Comparison of ENCODE assay signal across 20 cellular contexts in genomic region chr2:85963068-85963467, GRCh38.
DNase-seq lines count a peak whose midpoint lies in the region; ATAC-seq and TF ChIP-seq lines count a peak whose summit lies in the region.
"Had no signal": no experiment of that assay in that cellular context is flagged by ENCODE, and none has a peak within 500 bp of the region (broad histone marks: within the 10 kb centered on the region; RNA-seq: fewer than 3 reads in every experiment).

No MANE protein-coding gene starts in this region.

- no peak for TF ChIP-seq RAD21 in HCT116 (IDR thresholded peaks at IDR 0.05; ENCODE audit: low read depth)

- H3K4me3 ChIP-seq in HCT116 (replicated peaks in 1 of 2; ENCODE audit: low read depth in 1 of 2, low read length in 2 of 2) = no peak overlapping the region
- H3K4me3 ChIP-seq in mucosa of descending colon = no peak overlapping the region
- H3K4me3 ChIP-seq: GM23338, HAP-1 had no signal

- ATAC-seq in activated CD8-positive, alpha-beta memory T cell treated with anti-CD3 and anti-CD28 coated beads, Interleukin-2, amount 10 ng/mL, durations not matched to agents 7 days and 5 days = peak; percentile 61
- ATAC-seq in HCT116 (no peak), T-helper 17 cell (no peak), mucosa of descending colon (no peak)
- peak; percentile 90 for ATAC-seq in stimulated activated effector memory CD8-positive, alpha-beta T cell treated with anti-CD3 and anti-CD28 coated beads, Interleukin-12 subunit alpha, Interleukin-12 subunit beta, amount 100 ng/mL, for 72 hours
- ATAC-seq: GM23338, Panc1 had no signal

- peak overlapping the region; percentile 72; the same call in 1 of the 2 replicates for H3K4me2 ChIP-seq in HCT116 (ENCODE audit: low read length)
- H3K4me2 ChIP-seq: GM23338, SK-N-SH had no signal

- no peak overlapping the region for H2AFZ ChIP-seq in HCT116 (ENCODE audit: low read depth, low read length, poor library complexity, severe bottlenecking)
- H2AFZ ChIP-seq: GM23338 had no signal

- H3K27ac Mint-ChIP-seq in activated CD8-positive, alpha-beta memory T cell treated with anti-CD3 and anti-CD28 coated beads, Interleukin-2, amount 10 ng/mL, durations not matched to agents 7 days and 5 days = peak overlapping the region; percentile 31
- H3K27ac Mint-ChIP-seq in T-helper 17 cell = peak overlapping the region; percentile 30
- H3K27ac Mint-ChIP-seq in stimulated activated effector memory CD8-positive, alpha-beta T cell treated with anti-CD3 and anti-CD28 coated beads, Interleukin-12 subunit alpha, Interleukin-12 subunit beta, amount 100 ng/mL, for 72 hours = no peak overlapping the region
- H3K27ac Mint-ChIP-seq: CD4-positive, alpha-beta T cell; GM23338 had no signal

- CTCF ChIA-PET in activated CD8-positive, alpha-beta memory T cell treated with anti-CD3 and anti-CD28 coated beads, Interleukin-2, amount 10 ng/mL, durations not matched to agents 7 days and 5 days (lab: Charles Lee) = interaction anchor here (0.9 to 1.4 kb wide), 4 partner anchors 24 to 136 kb away, joined by 3 to 4 read pairs (median 3); no protein-coding TSS in a partner anchor
- CTCF ChIA-PET in HCT116 (lab: Charles Lee) = no interaction called here

- no peak for TF ChIP-seq POLR2A in HCT116 (IDR thresholded peaks at IDR 0.05; ENCODE audit: borderline replicate concordance, extremely low read depth, insufficient read depth, insufficient read length)

- RAD21 ChIA-PET in HCT116 (lab: Charles Lee; ENCODE audit: low non-redundant PET in 1 of 2, low total read pairs in 2 of 2, uncharacterized antibody in 2 of 2, unreplicated experiment in 2 of 2) = no interaction called here

- no peak for DNase-seq in activated CD8-positive, alpha-beta memory T cell treated with anti-CD3 and anti-CD28 coated beads, Interleukin-2, amount 10 ng/mL, durations not matched to agents 7 days and 5 days
- no peak for DNase-seq in activated CD8-positive, alpha-beta memory T cell treated with anti-CD3 and anti-CD28 coated beads, Interleukin-2, amount 50 U/mL, for 4 hours
- no peak for DNase-seq in HCT116 (ENCODE audit: low read depth, low spot score)
- DNase-seq in T-helper 17 cell = no peak
- DNase-seq in stimulated activated effector memory CD8-positive, alpha-beta T cell treated with anti-CD3 and anti-CD28 coated beads, Interleukin-12 subunit alpha, Interleukin-12 subunit beta, amount 100 ng/mL, for 72 hours (ENCODE audit: low spot score in 2 of 2) = no peak
- no peak for DNase-seq in DMS79 (lab: John Stamatoyannopoulos, UW)
- DNase-seq in mucosa of descending colon = no peak
- DNase-seq: CD4-positive, alpha-beta T cell; COR-L47; DMS79 treated with DMSO at 0.1 percent for 48 hours; KBM-7; NCI-H1092; NCI-H1436; NCI-H1930; SIG-M5; SK-N-SH had no signal

- H3K79me2 ChIP-seq in HCT116 (ENCODE audit: insufficient read depth, low read length) = no peaks in the 10 kb centered on the region

- H3K9me3 ChIP-seq in HCT116 (ENCODE audit: control insufficient read depth in 1 of 2, insufficient read depth in 1 of 2, low read depth in 1 of 2, low read length in 2 of 2) = peaks cover 0 to 5% of the 10 kb centered on the region in 2 experiments; a peak in 2 of 4 replicates
- no peaks in the 10 kb centered on the region for H3K9me3 ChIP-seq in T-helper 17 cell (ENCODE audit: control insufficient read depth, low read length, poor library complexity, severe bottlenecking)
- H3K9me3 ChIP-seq in mucosa of descending colon = peaks cover 5% of the 10 kb centered on the region
- H3K9me3 ChIP-seq: SK-N-SH had no signal

- H3K9ac ChIP-seq in HCT116 (ENCODE audit: low read length) = no peak overlapping the region
- H3K9ac ChIP-seq: SK-N-SH had no signal

- H3K27ac ChIP-seq in HCT116 (ENCODE audit: low read depth, low read length) = no peak overlapping the region
- H3K27ac ChIP-seq: HL-60 had no signal

- POLR2A ChIA-PET in HCT116 (lab: Charles Lee) = no interaction called here

- no peaks in the 10 kb centered on the region for H3K36me3 ChIP-seq in HCT116 (ENCODE audit: control insufficient read depth in 1 of 2, insufficient read depth in 2 of 2, low read length in 2 of 2)
- H3K36me3 ChIP-seq in mucosa of descending colon (ENCODE audit: low read depth) = no peaks in the 10 kb centered on the region
- H3K36me3 ChIP-seq: HAP-1 had no signal

- no peak overlapping the region for H3K4me3 Mint-ChIP-seq in activated CD8-positive, alpha-beta memory T cell treated with anti-CD3 and anti-CD28 coated beads, Interleukin-2, amount 10 ng/mL, durations not matched to agents 7 days and 5 days
- H3K4me3 Mint-ChIP-seq in T-helper 17 cell = no peak overlapping the region
- H3K4me3 Mint-ChIP-seq in stimulated activated effector memory CD8-positive, alpha-beta T cell treated with anti-CD3 and anti-CD28 coated beads, Interleukin-12 subunit alpha, Interleukin-12 subunit beta, amount 100 ng/mL, for 72 hours = peak overlapping the region; percentile 38
- H3K4me3 Mint-ChIP-seq: CD4-positive, alpha-beta T cell; GM23338 had no signal

- H3K4me1 ChIP-seq in HCT116 (ENCODE audit: control insufficient read depth in 1 of 2, insufficient read depth in 2 of 2, low read length in 2 of 2) = peaks cover 5 to 20% of the 10 kb centered on the region in 2 experiments; a peak in 3 of 4 replicates
- no peaks in the 10 kb centered on the region for H3K4me1 ChIP-seq in mucosa of descending colon (ENCODE audit: low read depth)
- H3K4me1 ChIP-seq: HAP-1 had no signal

- peaks cover 16% of the 10 kb centered on the region for H3K9me3 Mint-ChIP-seq in activated CD8-positive, alpha-beta memory T cell treated with anti-CD3 and anti-CD28 coated beads, Interleukin-2, amount 10 ng/mL, durations not matched to agents 7 days and 5 days (ENCODE audit: low read depth)
- H3K9me3 Mint-ChIP-seq in stimulated activated effector memory CD8-positive, alpha-beta T cell treated with anti-CD3 and anti-CD28 coated beads, Interleukin-12 subunit alpha, Interleukin-12 subunit beta, amount 100 ng/mL, for 72 hours = peaks cover 3% of the 10 kb centered on the region
- H3K9me3 Mint-ChIP-seq: CD4-positive, alpha-beta T cell had no signal

- no peaks in the 10 kb centered on the region for H3K27me3 ChIP-seq in HCT116 (ENCODE audit: insufficient read depth, low read length)

- peaks cover 26% of the 10 kb centered on the region for H3K4me1 Mint-ChIP-seq in activated CD8-positive, alpha-beta memory T cell treated with anti-CD3 and anti-CD28 coated beads, Interleukin-2, amount 10 ng/mL, durations not matched to agents 7 days and 5 days
- H3K4me1 Mint-ChIP-seq in T-helper 17 cell = peaks cover 2% of the 10 kb centered on the region
- H3K4me1 Mint-ChIP-seq in stimulated activated effector memory CD8-positive, alpha-beta T cell treated with anti-CD3 and anti-CD28 coated beads, Interleukin-12 subunit alpha, Interleukin-12 subunit beta, amount 100 ng/mL, for 72 hours = peaks cover 22% of the 10 kb centered on the region
- H3K4me1 Mint-ChIP-seq: GM23338 had no signal

- H4K20me1 ChIP-seq in HCT116 (ENCODE audit: insufficient read depth) = no peaks in the 10 kb centered on the region

- peaks cover 31% of the 10 kb centered on the region for H3K36me3 Mint-ChIP-seq in activated CD8-positive, alpha-beta memory T cell treated with anti-CD3 and anti-CD28 coated beads, Interleukin-2, amount 10 ng/mL, durations not matched to agents 7 days and 5 days
- H3K36me3 Mint-ChIP-seq in T-helper 17 cell (ENCODE audit: low read depth) = no peaks in the 10 kb centered on the region
- H3K36me3 Mint-ChIP-seq in stimulated activated effector memory CD8-positive, alpha-beta T cell treated with anti-CD3 and anti-CD28 coated beads, Interleukin-12 subunit alpha, Interleukin-12 subunit beta, amount 100 ng/mL, for 72 hours = no peaks in the 10 kb centered on the region

- no peak for TF ChIP-seq CTCF in HCT116 (IDR thresholded peaks at IDR 0.05 in 2 of 3, conservative IDR thresholded peaks at IDR 0.05 in 1 of 3; ENCODE audit: borderline replicate concordance in 1 of 3, insufficient read depth in 1 of 3, low read depth in 2 of 3, low read length in 2 of 3)
- TF ChIP-seq CTCF in mucosa of descending colon (IDR thresholded peaks at IDR 0.05) = no peak

- H3K9me2 ChIP-seq in HCT116 (ENCODE audit: insufficient read depth) = no peaks in the 10 kb centered on the region
- H3K9me2 ChIP-seq: SK-N-SH had no signal

- intact Hi-C loops in HCT116 (cut with micrococcal nuclease) = no loop called here
- intact Hi-C loops in mucosa of descending colon (cut with DNase I, micrococcal nuclease) = no loop called here

- H3K27me3 Mint-ChIP-seq in activated CD8-positive, alpha-beta memory T cell treated with anti-CD3 and anti-CD28 coated beads, Interleukin-2, amount 10 ng/mL, durations not matched to agents 7 days and 5 days = no peaks in the 10 kb centered on the region
- no peaks in the 10 kb centered on the region for H3K27me3 Mint-ChIP-seq in T-helper 17 cell
- H3K27me3 Mint-ChIP-seq: CD4-positive, alpha-beta T cell had no signal

- no TSS peak for BruUV-seq in HCT116 (replicated peaks; lab: Mats Ljungman, UMichigan)

TF ChIP-seq in HCT116, 20 proteins besides CTCF, POLR2A, EP300 and RAD21:
- TF ChIP-seq SRF (IDR thresholded peaks at IDR 0.05; ENCODE audit: low read depth) (no peak), EZH2 (IDR thresholded peaks at IDR 0.05) (no peak), ZNF274 (IDR thresholded peaks at IDR 0.05; ENCODE audit: low read depth, low read length) (no peak)

Comparison
In these comparisons a context has a peak if more than half of its experiments do, and no peak if none do; other contexts are left out.
1. ATAC-seq: peak in activated CD8-positive, alpha-beta memory T cell treated with anti-CD3 and anti-CD28 coated beads, Interleukin-2, amount 10 ng/mL, durations not matched to agents 7 days and 5 days (single experiment) and stimulated activated effector memory CD8-positive, alpha-beta T cell treated with anti-CD3 and anti-CD28 coated beads, Interleukin-12 subunit alpha, Interleukin-12 subunit beta, amount 100 ng/mL, for 72 hours (single experiment); none in HCT116 (single experiment), T-helper 17 cell (single experiment) and mucosa of descending colon (single experiment).